1 cellular context compared by ENCODE assay signal in the genomic region with DNA sequence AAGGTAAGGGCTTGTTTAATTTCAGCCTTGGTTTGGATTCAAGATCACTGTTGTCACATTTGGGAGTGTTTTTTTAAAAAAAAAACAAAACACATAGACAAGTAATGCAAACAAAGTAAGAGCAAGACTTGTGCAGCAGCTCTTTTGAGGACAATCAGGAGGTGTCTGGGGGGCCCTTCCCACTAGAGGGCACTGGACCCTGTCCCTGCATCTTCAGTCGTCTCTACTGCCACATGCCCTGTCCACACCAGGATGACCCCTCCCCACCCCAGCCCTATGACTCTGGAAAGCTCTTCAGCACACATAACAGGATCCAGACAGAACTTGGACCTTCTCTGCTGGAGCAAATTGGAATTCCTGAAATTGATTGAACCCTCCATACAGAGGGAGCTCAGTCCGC.
TF ChIP-seq lines count a peak whose summit lies in the region.

No MANE protein-coding gene starts in this region.

TF ChIP-seq in GM23338, 12 proteins besides CTCF, POLR2A, EP300 and RAD21 (continued from another document):
- TF ChIP-seq, protein P1, sequence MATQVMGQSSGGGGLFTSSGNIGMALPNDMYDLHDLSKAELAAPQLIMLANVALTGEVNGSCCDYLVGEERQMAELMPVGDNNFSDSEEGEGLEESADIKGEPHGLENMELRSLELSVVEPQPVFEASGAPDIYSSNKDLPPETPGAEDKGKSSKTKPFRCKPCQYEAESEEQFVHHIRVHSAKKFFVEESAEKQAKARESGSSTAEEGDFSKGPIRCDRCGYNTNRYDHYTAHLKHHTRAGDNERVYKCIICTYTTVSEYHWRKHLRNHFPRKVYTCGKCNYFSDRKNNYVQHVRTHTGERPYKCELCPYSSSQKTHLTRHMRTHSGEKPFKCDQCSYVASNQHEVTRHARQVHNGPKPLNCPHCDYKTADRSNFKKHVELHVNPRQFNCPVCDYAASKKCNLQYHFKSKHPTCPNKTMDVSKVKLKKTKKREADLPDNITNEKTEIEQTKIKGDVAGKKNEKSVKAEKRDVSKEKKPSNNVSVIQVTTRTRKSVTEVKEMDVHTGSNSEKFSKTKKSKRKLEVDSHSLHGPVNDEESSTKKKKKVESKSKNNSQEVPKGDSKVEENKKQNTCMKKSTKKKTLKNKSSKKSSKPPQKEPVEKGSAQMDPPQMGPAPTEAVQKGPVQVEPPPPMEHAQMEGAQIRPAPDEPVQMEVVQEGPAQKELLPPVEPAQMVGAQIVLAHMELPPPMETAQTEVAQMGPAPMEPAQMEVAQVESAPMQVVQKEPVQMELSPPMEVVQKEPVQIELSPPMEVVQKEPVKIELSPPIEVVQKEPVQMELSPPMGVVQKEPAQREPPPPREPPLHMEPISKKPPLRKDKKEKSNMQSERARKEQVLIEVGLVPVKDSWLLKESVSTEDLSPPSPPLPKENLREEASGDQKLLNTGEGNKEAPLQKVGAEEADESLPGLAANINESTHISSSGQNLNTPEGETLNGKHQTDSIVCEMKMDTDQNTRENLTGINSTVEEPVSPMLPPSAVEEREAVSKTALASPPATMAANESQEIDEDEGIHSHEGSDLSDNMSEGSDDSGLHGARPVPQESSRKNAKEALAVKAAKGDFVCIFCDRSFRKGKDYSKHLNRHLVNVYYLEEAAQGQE (IDR thresholded peaks at IDR 0.05; ENCODE audit: unreplicated experiment): no peak
- TF ChIP-seq EZH2phosphoT487 (IDR thresholded peaks at IDR 0.05; ENCODE audit: unreplicated experiment): no peak
- TF ChIP-seq, protein P2, sequence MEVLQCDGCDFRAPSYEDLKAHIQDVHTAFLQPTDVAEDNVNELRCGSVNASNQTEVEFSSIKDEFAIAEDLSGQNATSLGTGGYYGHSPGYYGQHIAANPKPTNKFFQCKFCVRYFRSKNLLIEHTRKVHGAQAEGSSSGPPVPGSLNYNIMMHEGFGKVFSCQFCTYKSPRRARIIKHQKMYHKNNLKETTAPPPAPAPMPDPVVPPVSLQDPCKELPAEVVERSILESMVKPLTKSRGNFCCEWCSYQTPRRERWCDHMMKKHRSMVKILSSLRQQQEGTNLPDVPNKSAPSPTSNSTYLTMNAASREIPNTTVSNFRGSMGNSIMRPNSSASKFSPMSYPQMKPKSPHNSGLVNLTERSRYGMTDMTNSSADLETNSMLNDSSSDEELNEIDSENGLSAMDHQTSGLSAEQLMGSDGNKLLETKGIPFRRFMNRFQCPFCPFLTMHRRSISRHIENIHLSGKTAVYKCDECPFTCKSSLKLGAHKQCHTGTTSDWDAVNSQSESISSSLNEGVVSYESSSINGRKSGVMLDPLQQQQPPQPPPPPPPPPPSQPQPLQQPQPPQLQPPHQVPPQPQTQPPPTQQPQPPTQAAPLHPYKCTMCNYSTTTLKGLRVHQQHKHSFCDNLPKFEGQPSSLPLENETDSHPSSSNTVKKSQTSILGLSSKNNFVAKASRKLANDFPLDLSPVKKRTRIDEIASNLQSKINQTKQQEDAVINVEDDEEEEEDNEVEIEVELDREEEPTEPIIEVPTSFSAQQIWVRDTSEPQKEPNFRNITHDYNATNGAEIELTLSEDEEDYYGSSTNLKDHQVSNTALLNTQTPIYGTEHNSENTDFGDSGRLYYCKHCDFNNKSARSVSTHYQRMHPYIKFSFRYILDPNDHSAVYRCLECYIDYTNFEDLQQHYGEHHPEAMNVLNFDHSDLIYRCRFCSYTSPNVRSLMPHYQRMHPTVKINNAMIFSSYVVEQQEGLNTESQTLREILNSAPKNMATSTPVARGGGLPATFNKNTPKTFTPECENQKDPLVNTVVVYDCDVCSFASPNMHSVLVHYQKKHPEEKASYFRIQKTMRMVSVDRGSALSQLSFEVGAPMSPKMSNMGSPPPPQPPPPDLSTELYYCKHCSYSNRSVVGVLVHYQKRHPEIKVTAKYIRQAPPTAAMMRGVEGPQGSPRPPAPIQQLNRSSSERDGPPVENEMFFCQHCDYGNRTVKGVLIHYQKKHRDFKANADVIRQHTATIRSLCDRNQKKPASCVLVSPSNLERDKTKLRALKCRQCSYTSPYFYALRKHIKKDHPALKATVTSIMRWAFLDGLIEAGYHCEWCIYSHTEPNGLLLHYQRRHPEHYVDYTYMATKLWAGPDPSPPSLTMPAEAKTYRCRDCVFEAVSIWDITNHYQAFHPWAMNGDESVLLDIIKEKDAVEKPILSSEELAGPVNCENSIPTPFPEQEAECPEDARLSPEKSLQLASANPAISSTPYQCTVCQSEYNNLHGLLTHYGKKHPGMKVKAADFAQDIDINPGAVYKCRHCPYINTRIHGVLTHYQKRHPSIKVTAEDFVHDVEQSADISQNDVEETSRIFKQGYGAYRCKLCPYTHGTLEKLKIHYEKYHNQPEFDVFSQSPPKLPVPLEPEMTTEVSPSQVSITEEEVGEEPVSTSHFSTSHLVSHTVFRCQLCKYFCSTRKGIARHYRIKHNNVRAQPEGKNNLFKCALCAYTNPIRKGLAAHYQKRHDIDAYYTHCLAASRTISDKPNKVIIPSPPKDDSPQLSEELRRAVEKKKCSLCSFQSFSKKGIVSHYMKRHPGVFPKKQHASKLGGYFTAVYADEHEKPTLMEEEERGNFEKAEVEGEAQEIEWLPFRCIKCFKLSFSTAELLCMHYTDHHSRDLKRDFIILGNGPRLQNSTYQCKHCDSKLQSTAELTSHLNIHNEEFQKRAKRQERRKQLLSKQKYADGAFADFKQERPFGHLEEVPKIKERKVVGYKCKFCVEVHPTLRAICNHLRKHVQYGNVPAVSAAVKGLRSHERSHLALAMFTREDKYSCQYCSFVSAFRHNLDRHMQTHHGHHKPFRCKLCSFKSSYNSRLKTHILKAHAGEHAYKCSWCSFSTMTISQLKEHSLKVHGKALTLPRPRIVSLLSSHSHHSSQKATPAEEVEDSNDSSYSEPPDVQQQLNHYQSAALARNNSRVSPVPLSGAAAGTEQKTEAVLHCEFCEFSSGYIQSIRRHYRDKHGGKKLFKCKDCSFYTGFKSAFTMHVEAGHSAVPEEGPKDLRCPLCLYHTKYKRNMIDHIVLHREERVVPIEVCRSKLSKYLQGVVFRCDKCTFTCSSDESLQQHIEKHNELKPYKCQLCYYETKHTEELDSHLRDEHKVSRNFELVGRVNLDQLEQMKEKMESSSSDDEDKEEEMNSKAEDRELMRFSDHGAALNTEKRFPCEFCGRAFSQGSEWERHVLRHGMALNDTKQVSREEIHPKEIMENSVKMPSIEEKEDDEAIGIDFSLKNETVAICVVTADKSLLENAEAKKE (CRISPR knock-in tag; IDR thresholded peaks at IDR 0.05): no peak
- TF ChIP-seq NANOG (IDR thresholded peaks at IDR 0.05; ENCODE audit: borderline replicate concordance): no peak
- TF ChIP-seq POLR2AphosphoS5 (IDR thresholded peaks at IDR 0.05; ENCODE audit: low read depth): no peak
- no peak for TF ChIP-seq CREB1 (CRISPR knock-in tag; IDR thresholded peaks at IDR 0.05; ENCODE audit: low read depth)
